In the genomic region with DNA sequence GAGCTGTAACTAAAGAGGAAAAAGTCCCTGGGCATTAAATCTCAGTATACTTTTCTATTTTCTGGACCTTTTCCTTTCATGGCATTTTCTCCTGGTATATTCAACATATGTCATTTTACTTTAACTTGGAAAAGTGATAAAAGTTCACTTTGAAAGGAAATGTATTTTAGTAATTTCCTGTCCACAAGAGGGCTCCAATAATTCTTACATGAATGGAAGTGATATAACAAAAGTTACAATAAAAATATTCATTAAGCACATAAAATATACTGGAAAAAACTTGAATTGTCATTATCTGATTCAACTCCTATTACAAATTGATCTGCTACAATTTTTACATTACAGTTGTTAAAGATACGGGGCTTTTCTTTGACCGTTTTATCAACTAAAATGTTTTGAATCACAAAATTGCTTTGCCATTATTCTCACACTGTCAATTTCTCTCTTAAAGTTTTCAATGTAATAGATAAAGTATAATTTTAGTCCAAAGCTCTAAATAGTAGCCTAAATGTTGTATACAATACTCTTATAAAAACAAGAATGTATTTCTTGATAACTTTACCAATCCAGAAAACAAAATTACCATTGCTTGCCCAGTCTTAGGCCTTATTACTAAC, we compare ENCODE assay signal across 11 cellular contexts. TPM values are rescaled to one million over a fixed set of nuclear protein-coding genes. Genes with fewer than 3 reads are reported as not detected.
DNase-seq lines count a peak whose midpoint lies in the region; ATAC-seq and TF ChIP-seq lines count a peak whose summit lies in the region.
"Had no signal": no experiment of that assay in that cellular context is flagged by ENCODE, and none has a peak within 500 bp of the region (broad histone marks: within the 10 kb centered on the region; RNA-seq: fewer than 3 reads in every experiment).

No MANE protein-coding gene starts in this region.

- H3K4me3 ChIP-seq in fibroblast of pulmonary artery (replicated peaks; ENCODE audit: low read depth, low read length) (no peak overlapping the region), skeletal muscle satellite cell (ENCODE audit: low read length) (no peak overlapping the region), H7 (ENCODE audit: insufficient read depth, low read depth, low read length) (no peak overlapping the region)

- peak; percentile 43 for DNase-seq in DMS53 (lab: John Stamatoyannopoulos, UW)
- DNase-seq in DMS53 treated with DMSO at 0.1 percent for 48 hours (lab: John Stamatoyannopoulos, UW; ENCODE audit: unreplicated experiment): no peak
- DNase-seq in RKO (ENCODE audit: low spot score): peak; percentile 29
- DNase-seq in fibroblast of pulmonary artery (ENCODE audit: low read depth): peak; percentile 46
- no peak for DNase-seq in H7
- DNase-seq: activated CD4-positive, CD25-positive, alpha-beta regulatory T cell treated with anti-CD3 and anti-CD28 coated beads, Interleukin-2, amount 50 U/mL, for 72 hours; MG63; stimulated activated CD4-positive, alpha-beta T cell treated with anti-CD3 and anti-CD28 coated beads, Interleukin-12 subunit alpha, Interleukin-12 subunit beta, amount 100 ng/mL, for 4 hours had no signal

- peak overlapping the region; percentile 74 for H3K9ac ChIP-seq in skeletal muscle satellite cell (ENCODE audit: low read depth, low read length)

- no peaks in the 10 kb centered on the region for H3K27me3 ChIP-seq in skeletal muscle satellite cell (ENCODE audit: control insufficient read depth, insufficient read depth, low read length)
- H3K27me3 ChIP-seq in H7 (ENCODE audit: control insufficient read depth, insufficient read depth, low read length): no peaks in the 10 kb centered on the region
- H3K27me3 ChIP-seq: MG63 had no signal

- H3K9me3 ChIP-seq in skeletal muscle satellite cell (replicated peaks; ENCODE audit: low read length): no peaks in the 10 kb centered on the region
- H3K9me3 ChIP-seq: MG63 had no signal

- H3K4me2 ChIP-seq in skeletal muscle satellite cell (ENCODE audit: low read length): peak overlapping the region; percentile 76

- ATAC-seq in GM21529 (IDR thresholded peaks at IDR 0.05; ENCODE audit: unreplicated experiment) (no peak), HG02763 (IDR thresholded peaks at IDR 0.05; ENCODE audit: unreplicated experiment) (no peak)

- H3K4me1 ChIP-seq in skeletal muscle satellite cell (ENCODE audit: control insufficient read depth, insufficient read depth, low read length): peaks cover 13% of the 10 kb centered on the region

- peak; percentile 49 for TF ChIP-seq CTCF in fibroblast of pulmonary artery (IDR thresholded peaks at IDR 0.05; ENCODE audit: low read length, missing control alignments)

- H3K36me3 ChIP-seq in skeletal muscle satellite cell (ENCODE audit: insufficient read depth, low read length) (no peaks in the 10 kb centered on the region), H7 (replicated peaks; ENCODE audit: control insufficient read depth, insufficient read depth, low read length) (no peaks in the 10 kb centered on the region)
- H3K36me3 ChIP-seq: MG63 had no signal

RNA-seq across cellular contexts. Expression of gene UBL3, which starts 4.9 kb away (rescaled TPM):
- 11.7 and 18.1 TPM in 2 replicates for total RNA-seq in skeletal muscle satellite cell (2012; rRNA removed)
- total RNA-seq in H7 (2014; rRNA removed; shearing (Covaris generic)): 17.5 and 20.4 TPM in 2 replicates

Comparison
In these comparisons a context has a peak if more than half of its experiments do, and no peak if none do; other contexts are left out.
1. DNase-seq: peak in DMS53 (single experiment), RKO (single experiment) and fibroblast of pulmonary artery (single experiment); none in DMS53 treated with DMSO at 0.1 percent for 48 hours (single experiment) and H7 (single experiment).